Comparison of ENCODE assay signal across 8 cellular contexts in the genomic region with DNA sequence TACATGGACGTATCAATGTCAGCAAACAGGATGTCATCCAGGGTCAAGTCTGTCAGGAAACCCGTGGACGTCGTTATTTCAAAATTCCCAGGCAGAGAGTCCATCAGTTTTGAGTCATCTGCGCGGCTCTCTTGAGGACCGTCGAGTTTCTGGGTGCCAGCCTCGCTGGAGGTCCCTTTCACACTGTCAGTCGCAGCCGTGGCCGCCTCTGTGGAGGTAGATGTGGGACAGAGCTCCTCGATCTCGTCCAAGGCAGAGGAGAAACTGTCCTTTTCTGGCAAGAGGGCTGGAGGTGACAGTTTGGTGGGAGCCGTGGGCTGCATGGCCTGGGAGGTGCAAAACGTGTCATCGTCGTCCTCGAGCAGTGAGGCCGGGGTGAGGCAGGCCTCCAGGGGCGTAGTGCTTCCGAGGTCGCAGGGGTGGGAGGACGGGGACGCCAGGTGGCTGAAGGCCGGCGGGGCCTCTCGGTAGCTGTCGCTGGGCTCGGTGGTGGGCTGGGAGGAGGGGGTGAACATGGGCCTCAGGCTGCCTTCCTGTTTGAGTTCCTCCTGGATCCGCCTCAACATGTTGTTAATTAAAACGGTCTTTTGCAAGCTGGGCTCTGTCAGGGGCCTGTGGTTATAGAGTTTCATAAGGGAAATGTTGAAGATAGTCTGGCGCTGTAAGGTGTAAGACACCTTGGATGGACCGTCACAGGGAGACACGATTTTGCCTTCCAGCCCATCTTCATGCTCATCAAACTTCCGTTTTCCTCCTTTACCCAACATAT. TPM values are rescaled to one million over a fixed set of nuclear protein-coding genes. Genes with fewer than 3 reads are reported as not detected.
A peak's percentile ranks its signal among the peaks of the same experiment; 100 is the strongest.
DNase-seq lines count a peak whose midpoint lies in the region; ATAC-seq, FAIRE-seq and TF ChIP-seq lines count a peak whose summit lies in the region.

No MANE protein-coding gene starts in this region.

- peaks cover 37 to 67% (median 46%) of the 10 kb centered on the region in 4 donors for H3K4me1 Mint-ChIP-seq in CD4-positive, CD25-positive, alpha-beta regulatory T cell

- H4K20me1 ChIP-seq in GM12878 (ENCODE audit: control insufficient read depth, insufficient read depth): no peaks in the 10 kb centered on the region

- H3K9ac ChIP-seq in GM12878 (ENCODE audit: control insufficient read depth, insufficient read depth, low read length): peak overlapping the region; percentile 67

- no peaks in the 10 kb centered on the region for H3K27me3 Mint-ChIP-seq in CD4-positive, CD25-positive, alpha-beta regulatory T cell

- FAIRE-seq in GM12878 (lab: Jason Lieb, UNC): peak; percentile 96

- H3K4me2 ChIP-seq in GM12878 (ENCODE audit: control insufficient read depth, insufficient read depth): peak overlapping the region; percentile 98

- RAD21 ChIA-PET in GM12878 (lab: Charles Lee; ENCODE audit: unreplicated experiment): interaction anchor here (0.8 to 4.8 kb wide), 10 partner anchors 12 to 227 kb away, joined by 3 to 36 read pairs (median 3); a partner anchor contains a TSS

- no peaks in the 10 kb centered on the region for H3K9me3 Mint-ChIP-seq in CD4-positive, CD25-positive, alpha-beta regulatory T cell

- H3K4me3 Mint-ChIP-seq in CD4-positive, CD25-positive, alpha-beta regulatory T cell: peak overlapping the region in 3 of 4 donors; percentile 9 to 81 (median 72)

- H3K36me3 Mint-ChIP-seq in CD4-positive, CD25-positive, alpha-beta regulatory T cell: peaks cover 21% of the 10 kb centered on the region

- no peak for TF ChIP-seq CTCF in GM12878 (IDR thresholded peaks at IDR 0.05 in 2 of 3, conservative IDR thresholded peaks at IDR 0.05 in 1 of 3; ENCODE audit: control insufficient read depth in 2 of 3, extremely low read depth in 1 of 3, insufficient read depth in 1 of 3, low read depth in 3 of 3, low read length in 3 of 3)

- no peak overlapping the region; the same call in 1 of the 2 replicates for H2AFZ ChIP-seq in GM12878 (ENCODE audit: control insufficient read depth, low read depth, low read length)

- no TSS peak for BruUV-seq in GM12878 (replicated peaks; lab: Mats Ljungman, UMichigan)

- SMC1A ChIA-PET in GM12878 (lab: Charles Lee; ENCODE audit: uncharacterized antibody, unreplicated experiment): interaction anchor here (0.6 to 33.0 kb wide), 22 partner anchors 8 to 197 kb away, joined by 3 to 945 read pairs (median 4); a partner anchor contains a TSS

- peak in 1 of 3 donors; percentile 57 for DNase-seq in CD4-positive, CD25-positive, alpha-beta regulatory T cell
- peak; percentile 71 for DNase-seq in GM12878 (ENCODE audit: low read depth, low spot score)
- no peak for DNase-seq in stimulated activated naive CD4-positive, alpha-beta T cell (lab: John Stamatoyannopoulos, UW)
- DNase-seq in NCI-H1436 (lab: John Stamatoyannopoulos, UW): no peak
- no peak for DNase-seq in mesenteric fat pad (ENCODE audit: low spot score)
- no peak for DNase-seq in cardiac septum (ENCODE audit: low spot score)

- peaks cover 28% of the 10 kb centered on the region for H3K36me3 ChIP-seq in CD4-positive, CD25-positive, alpha-beta regulatory T cell (ENCODE audit: control insufficient read depth, insufficient read depth, low read length)
- peaks cover 19 to 22% of the 10 kb centered on the region in 2 experiments for H3K36me3 ChIP-seq in GM12878 (ENCODE audit: control insufficient read depth in 2 of 2, insufficient read depth in 2 of 2, low read length in 1 of 2)

- H3K79me2 ChIP-seq in GM12878 (ENCODE audit: control insufficient read depth, insufficient read depth, low read length): peaks cover 79% of the 10 kb centered on the region

- CTCF ChIA-PET in GM12878 (lab: Yijun Ruan, JAX): interaction anchor here (0.7 to 4.3 kb wide), 7 partner anchors 10 to 111 kb away, joined by 3 to 27 read pairs (median 7); no protein-coding TSS in a partner anchor

- H3K27ac ChIP-seq in CD4-positive, CD25-positive, alpha-beta regulatory T cell (ENCODE audit: insufficient read depth, low read length, poor library complexity, severe bottlenecking): peak overlapping the region; percentile 63
- H3K27ac ChIP-seq in GM12878 (ENCODE audit: control insufficient read depth, insufficient read depth): peak overlapping the region; percentile 95

- POLR2A ChIA-PET in GM12878 (lab: Charles Lee): interaction anchor here (0.6 to 10.0 kb wide), 5 partner anchors 16 to 48 kb away, joined by 3 to 131 read pairs (median 5); a partner anchor contains a TSS

- no peaks in the 10 kb centered on the region for H3K27me3 ChIP-seq in CD4-positive, CD25-positive, alpha-beta regulatory T cell (ENCODE audit: control insufficient read depth, insufficient read depth, low read length)
- H3K27me3 ChIP-seq in GM12878 (replicated peaks in 1 of 2; ENCODE audit: control insufficient read depth in 2 of 2, insufficient read depth in 2 of 2, low read length in 1 of 2): no peaks in the 10 kb centered on the region

- TF ChIP-seq RAD21 in GM12878 (IDR thresholded peaks at IDR 0.05; ENCODE audit: insufficient read depth, low read depth, low read length): 0 out of 2 replicates have a peak, but pooled peaks have one; percentile 5

- ATAC-seq in CD4-positive, CD25-positive, alpha-beta regulatory T cell (ENCODE audit: low read depth in 2 of 2): peak; percentile 20 to 26
- ATAC-seq in GM19351 (IDR thresholded peaks at IDR 0.05; ENCODE audit: unreplicated experiment) (peak; percentile 69), HG03378 (IDR thresholded peaks at IDR 0.05; ENCODE audit: unreplicated experiment) (peak; percentile 57), GM12878 (peak; percentile 79)

- H3K4me3 ChIP-seq in CD4-positive, CD25-positive, alpha-beta regulatory T cell (ENCODE audit: low read depth, low read length): peak overlapping the region; percentile 43
- H3K4me3 ChIP-seq in GM12878: peak overlapping the region; percentile 56; the same call in 1 of the 2 replicates

- no peaks in the 10 kb centered on the region for H3K9me3 ChIP-seq in CD4-positive, CD25-positive, alpha-beta regulatory T cell (ENCODE audit: control insufficient read depth in 2 of 2, low read length in 2 of 2)
- H3K9me3 ChIP-seq in GM12878 (replicated peaks; ENCODE audit: control insufficient read depth, insufficient read depth, low read length): no peaks in the 10 kb centered on the region

- in situ Hi-C loops in GM12878 (cut with MboI): no loop called here

- peak overlapping the region; percentile 89 to 93 (median 92) for H3K27ac Mint-ChIP-seq in CD4-positive, CD25-positive, alpha-beta regulatory T cell

- peak; percentile 52 for TF ChIP-seq POLR2A in GM12878 (IDR thresholded peaks at IDR 0.05; ENCODE audit: low read depth, low read length)

- peak; percentile 23 to 31; a peak in 1 of 4 replicates for TF ChIP-seq EP300 in GM12878 (IDR thresholded peaks at IDR 0.05; ENCODE audit: borderline replicate concordance in 1 of 2, control insufficient read depth in 1 of 2, low read depth in 2 of 2, low read length in 2 of 2)

- intact Hi-C loops in GM12878 (cut with micrococcal nuclease; ENCODE audit: unreplicated experiment) (loop anchor here (2.0 kb wide), 1 partner anchor 111 kb away; a partner anchor contains a TSS), cardiac septum (cut with DNase I) (no loop called here)

- 37% methylated on average over 36 of the region's 36 CpGs for WGBS in GM12878 (ENCODE audit: insufficient coverage, insufficient replicate concordance, low lambda C conversion rate, missing lambda C conversion rate)

- peaks cover 27% of the 10 kb centered on the region for H3K4me1 ChIP-seq in CD4-positive, CD25-positive, alpha-beta regulatory T cell (ENCODE audit: control insufficient read depth, insufficient read depth, low read length, poor library complexity, severe bottlenecking)
- H3K4me1 ChIP-seq in GM12878 (ENCODE audit: control insufficient read depth, insufficient read depth, low read length): peaks cover 58% of the 10 kb centered on the region

TF ChIP-seq in GM12878, 131 proteins besides CTCF, POLR2A, EP300 and RAD21 (continues in another document):
- no peak for TF ChIP-seq ASH2L (IDR thresholded peaks at IDR 0.05; ENCODE audit: borderline replicate concordance, low read depth)
- peak; percentile 77 for TF ChIP-seq NFIC (IDR thresholded peaks at IDR 0.05; ENCODE audit: low read depth, low read length)
- TF ChIP-seq SRF (IDR thresholded peaks at IDR 0.05; ENCODE audit: low read depth in 2 of 2, low read length in 2 of 2): no peak
- peak; percentile 39 for TF ChIP-seq SPI1 (IDR thresholded peaks at IDR 0.05; ENCODE audit: borderline replicate concordance, insufficient read depth, low read depth, low read length)
- TF ChIP-seq MEF2A (IDR thresholded peaks at IDR 0.05; ENCODE audit: insufficient read depth, low read depth, low read length): no peak
- TF ChIP-seq NRF1 (conservative IDR thresholded peaks at IDR 0.05; ENCODE audit: low read depth, low read length): no peak
- peak in 1 of 2 experiments; percentile 24; a peak in 1 of 4 replicates for TF ChIP-seq BHLHE40 (IDR thresholded peaks at IDR 0.05; ENCODE audit: borderline replicate concordance in 1 of 2, low read depth in 2 of 2, low read length in 1 of 2)
- TF ChIP-seq IKZF2 (IDR thresholded peaks at IDR 0.05): peak; percentile 81 to 82

RNA-seq across cellular contexts. Expression of a gene that starts 17.4 kb away (rescaled TPM):
- total RNA-seq in CD4-positive, CD25-positive, alpha-beta regulatory T cell: 33.5 TPM
- 1 to 10 TPM; 4.2 to 7.5 (median 5.7) TPM for polyA plus RNA-seq in CD4-positive, CD25-positive, alpha-beta regulatory T cell
- total RNA-seq in GM12878 (2013; cell fraction: nucleolus; rRNA removed): 31.9 and 37.0 TPM in 2 replicates
- total RNA-seq in GM12878 (2014; rRNA removed) (11.5 and 14.4 TPM in 2 replicates), GM12878 (2014; rRNA removed; fragmentation: Illumina TruSeq; extraction: Trizol) (12.0 and 12.5 TPM in 2 replicates), GM12878 (2021) (27.8 and 28.5 TPM in 2 replicates), mesenteric fat pad (19.7 TPM), cardiac septum (22.8 TPM)
- polyA plus RNA-seq in GM12878 (2011; ENCODE audit: low read depth): 27.5 TPM
- polyA plus RNA-seq in GM12878 (2011; rRNA removed) (22.5 and 23.5 TPM in 2 replicates), GM12878 (2014; fragmentation: Illumina TruSeq; extraction: Trizol) (24.8 and 25.0 TPM in 2 replicates), GM12878 (2014; fragmentation: Nextera tagmentation; extraction: Ambion mirVana) (1 to 10 TPM; 7.9 TPM), GM12878 (2014; rRNA removed) (28.6 and 28.7 TPM in 2 replicates), GM12878 (2016; fragmentation: Nextera tagmentation; extraction: Ambion mirVana) (10 to 100 TPM; 19.4 to 20.8 TPM)
- 27.5 and 27.6 TPM in 2 replicates for polyA plus RNA-seq in GM12878 (2011; cell fraction: cytosol; rRNA removed)
- 30.6 and 44.1 TPM in 2 replicates for polyA plus RNA-seq in GM12878 (2011; cell fraction: nucleus; rRNA removed)
- 19.6 and 29.4 TPM in 2 replicates for polyA plus RNA-seq in GM12878 (2012)
- polyA minus RNA-seq in GM12878 (2011; rRNA and poly(A)+ RNA removed): 30.0 and 30.9 TPM in 2 replicates
- polyA minus RNA-seq in GM12878 (2011; cell fraction: cytosol; rRNA and poly(A)+ RNA removed): 20.3 and 32.3 TPM in 2 replicates
- polyA minus RNA-seq in GM12878 (2011; cell fraction: nucleus; rRNA and poly(A)+ RNA removed): 59.5 and 130 TPM in 2 replicates

Comparison
In these comparisons a context has a peak if more than half of its experiments do, and no peak if none do; other contexts are left out.
1. ATAC-seq: peak in every context shown above with its lines; median percentile 79 in GM12878; 69 in GM19351; 57 in HG03378; 23 in CD4-positive, CD25-positive, alpha-beta regulatory T cell.